In the genomic region with DNA sequence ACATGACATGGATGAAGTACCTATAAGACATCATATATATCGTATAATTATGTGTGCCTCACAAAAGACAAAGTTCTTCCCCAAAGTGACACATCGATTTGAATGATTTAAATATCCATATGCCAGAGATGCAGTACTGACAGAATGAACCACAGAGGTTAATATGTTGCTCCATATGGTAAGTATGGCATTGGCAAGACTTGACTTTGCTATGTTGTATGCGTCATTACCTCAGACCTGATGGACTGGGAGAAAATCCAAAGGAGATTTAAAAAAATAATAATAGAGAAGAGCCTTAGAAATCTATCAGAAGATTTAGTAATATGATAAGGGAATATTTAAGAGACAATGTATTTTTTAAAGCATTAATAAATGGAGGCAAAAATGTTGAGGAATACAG, we compare ENCODE assay signal across 21 cellular contexts.
"Had no signal": no experiment of that assay in that cellular context is flagged by ENCODE, and none has a peak within 500 bp of the region (broad histone marks: within the 10 kb centered on the region; RNA-seq: fewer than 3 reads in every experiment).

No MANE protein-coding gene starts in this region.

- DNase-seq: cortex of kidney; dorsolateral prefrontal cortex; effector CD8-positive, alpha-beta T cell; foreskin melanocyte; heart left ventricle; hippocampal formation; kidney glomerular epithelial cell; mammary epithelial cell; mucosa of descending colon; naive thymus-derived CD8-positive, alpha-beta T cell; psoas muscle; retina; right lobe of liver; spleen; stimulated activated CD4-positive, alpha-beta T cell treated with anti-CD3 and anti-CD28 coated beads, Interleukin-15, amount 100 ng/mL, for 24 hours; stimulated activated CD4-positive, alpha-beta T cell treated with anti-CD3 and anti-CD28 coated beads, Interleukin-1b, Interleukin-23, amount 100 ng/mL, for 48 hours; stimulated activated CD4-positive, alpha-beta T cell treated with anti-CD3 and anti-CD28 coated beads, Interleukin-4, amount 100 ng/mL, for 24 hours; tibial artery; upper lobe of left lung; uterus had no signal

- H3K27me3 ChIP-seq: dorsolateral prefrontal cortex, heart left ventricle, neutrophil, right lobe of liver, spleen, tibial artery, upper lobe of left lung, uterus had no signal

- H3K4me1 ChIP-seq: psoas muscle, right lobe of liver, upper lobe of left lung, uterus had no signal

- H3K36me3 ChIP-seq: heart left ventricle, neutrophil, right lobe of liver, spleen, tibial artery, upper lobe of left lung, uterus had no signal

- H3K27ac ChIP-seq: dorsolateral prefrontal cortex, heart left ventricle, neutrophil, psoas muscle, right lobe of liver, spleen, tibial artery, upper lobe of left lung, uterus had no signal

- H3K9me3 ChIP-seq: heart left ventricle, mucosa of descending colon, neutrophil, psoas muscle, right lobe of liver, spleen, tibial artery, upper lobe of left lung, uterus had no signal

- H3K4me3 ChIP-seq: dorsolateral prefrontal cortex, heart left ventricle, mucosa of descending colon, psoas muscle, right lobe of liver, spleen, tibial artery, upper lobe of left lung, uterus had no signal
